ENCODE assay signal across 18 cellular contexts in genomic region chr21:27480841-27481261, GRCh38.
DNase-seq lines count a peak whose midpoint lies in the region; ATAC-seq, FAIRE-seq and TF ChIP-seq lines count a peak whose summit lies in the region.
"Had no signal": no experiment of that assay in that cellular context is flagged by ENCODE, and none has a peak within 500 bp of the region (broad histone marks: within the 10 kb centered on the region; RNA-seq: fewer than 3 reads in every experiment).

No MANE protein-coding gene starts in this region.

- H3K36me3 ChIP-seq in SK-N-SH (replicated peaks in 1 of 2; ENCODE audit: control insufficient read depth in 1 of 2, insufficient read depth in 2 of 2, low read length in 1 of 2): no peaks in the 10 kb centered on the region
- H3K36me3 ChIP-seq: ascending aorta, pancreas, tibial nerve had no signal

- TF ChIP-seq RAD21 in SK-N-SH (IDR thresholded peaks at IDR 0.05; ENCODE audit: low read length): no peak

- TF ChIP-seq CTCF in SK-N-SH (IDR thresholded peaks at IDR 0.05) (no peak), fibroblast of pulmonary artery (IDR thresholded peaks at IDR 0.05; ENCODE audit: low read length, missing control alignments) (no peak), D721Med (IDR thresholded peaks at IDR 0.05; ENCODE audit: insufficient read depth, missing control alignments) (no peak)

- no peaks in the 10 kb centered on the region; a peak in 1 of 4 replicates for H3K4me1 ChIP-seq in SK-N-SH (ENCODE audit: control insufficient read depth in 1 of 2, insufficient read depth in 2 of 2, low read depth in 1 of 2, low read length in 1 of 2)
- H3K4me1 ChIP-seq: ascending aorta had no signal

- POLR2A ChIA-PET in SK-N-SH (lab: Yijun Ruan, JAX): no interaction called here

- H4K20me1 ChIP-seq in SK-N-SH (ENCODE audit: insufficient read depth): no peaks in the 10 kb centered on the region

- TF ChIP-seq EP300 in SK-N-SH (IDR thresholded peaks at IDR 0.05; ENCODE audit: borderline replicate concordance in 1 of 2, low read depth in 1 of 2, low read length in 1 of 2): no peak

- CTCF ChIA-PET in SK-N-SH (lab: Yijun Ruan, JAX): no interaction called here

- H3K27me3 ChIP-seq in SK-N-SH (ENCODE audit: insufficient read depth): no peaks in the 10 kb centered on the region
- H3K27me3 ChIP-seq: ascending aorta, pancreas, tibial nerve had no signal

- no peak overlapping the region for H3K4me2 ChIP-seq in SK-N-SH

- no peak overlapping the region for H3K4me3 ChIP-seq in SK-N-SH (ENCODE audit: low read depth in 2 of 2, low read length in 1 of 2)
- H3K4me3 ChIP-seq in fibroblast of pulmonary artery (replicated peaks; ENCODE audit: low read depth, low read length): no peak overlapping the region
- H3K4me3 ChIP-seq: ascending aorta, pancreas, tibial nerve had no signal

- no peaks in the 10 kb centered on the region for H3K9me2 ChIP-seq in SK-N-SH

- H3K9me3 ChIP-seq in SK-N-SH: no peaks in the 10 kb centered on the region
- H3K9me3 ChIP-seq: ascending aorta, pancreas, tibial nerve had no signal

- H3F3A ChIP-seq in SK-N-SH (replicated peaks; ENCODE audit: insufficient read depth): no peaks in the 10 kb centered on the region

- 0 out of 2 replicates have a peak overlapping the region, but pooled peaks have one; percentile 32 for H2AFZ ChIP-seq in SK-N-SH (ENCODE audit: low read depth)

- no peak for ATAC-seq in SK-N-SH treated with all-trans-retinoic acid at 6 μM for 48 hours
- ATAC-seq in HG03196 (IDR thresholded peaks at IDR 0.05; ENCODE audit: unreplicated experiment): no peak
- ATAC-seq: activated T-cell treated with anti-CD3 and anti-CD28 coated beads, Interleukin-2, amount 50 U/mL, for 72 hours; pancreas had no signal

- H3K79me2 ChIP-seq in SK-N-SH (ENCODE audit: insufficient read depth): no peaks in the 10 kb centered on the region

- DNase-seq in SK-N-SH (no peak), SW480 (ENCODE audit: low spot score) (peak; percentile 91), fibroblast of pulmonary artery (ENCODE audit: low read depth) (peak; percentile 51), urothelium cell line (ENCODE audit: low spot score) (peak; percentile 51), retina (no peak), D721Med (ENCODE audit: insufficient read length, low spot score) (no peak)
- DNase-seq: activated CD4-positive, CD25-positive, alpha-beta regulatory T cell treated with anti-CD3 and anti-CD28 coated beads, Interleukin-2, amount 50 U/mL, for 72 hours; activated T-cell treated with anti-CD3 and anti-CD28 coated beads, Interleukin-2, amount 50 U/mL, for 72 hours; mesendoderm; NCI-H2171 treated with DMSO at 0.1 percent for 48 hours; pancreas; stimulated activated CD4-positive, alpha-beta T cell treated with anti-CD3 and anti-CD28 coated beads, Interleukin-15, amount 100 ng/mL, for 24 hours; SW 1271 had no signal

- WGBS in SK-N-SH (ENCODE audit: low lambda C conversion rate): 87% methylated on average over 2 of the region's 2 CpGs

- H3K27ac ChIP-seq in SK-N-SH (ENCODE audit: low read depth in 2 of 2, low read length in 1 of 2): no peak overlapping the region
- H3K27ac ChIP-seq: ascending aorta, pancreas, tibial nerve had no signal

- no peak overlapping the region for H3K9ac ChIP-seq in SK-N-SH

- FAIRE-seq in urothelium cell line (lab: Jason Lieb, UNC): no peak
- FAIRE-seq in D721Med (lab: Jason Lieb, UNC): no peak
- FAIRE-seq: A204.1, pancreas had no signal

TF ChIP-seq in SK-N-SH, 30 proteins besides CTCF, POLR2A, EP300 and RAD21:
- TF ChIP-seq MXI1 (IDR thresholded peaks at IDR 0.05; ENCODE audit: low read depth, low read length) (no peak), NRF1 (IDR thresholded peaks at IDR 0.05; ENCODE audit: low read depth, low read length) (no peak), FOSL2 (IDR thresholded peaks at IDR 0.05; ENCODE audit: borderline replicate concordance, low read depth) (no peak)
- TF ChIP-seq, protein P1, sequence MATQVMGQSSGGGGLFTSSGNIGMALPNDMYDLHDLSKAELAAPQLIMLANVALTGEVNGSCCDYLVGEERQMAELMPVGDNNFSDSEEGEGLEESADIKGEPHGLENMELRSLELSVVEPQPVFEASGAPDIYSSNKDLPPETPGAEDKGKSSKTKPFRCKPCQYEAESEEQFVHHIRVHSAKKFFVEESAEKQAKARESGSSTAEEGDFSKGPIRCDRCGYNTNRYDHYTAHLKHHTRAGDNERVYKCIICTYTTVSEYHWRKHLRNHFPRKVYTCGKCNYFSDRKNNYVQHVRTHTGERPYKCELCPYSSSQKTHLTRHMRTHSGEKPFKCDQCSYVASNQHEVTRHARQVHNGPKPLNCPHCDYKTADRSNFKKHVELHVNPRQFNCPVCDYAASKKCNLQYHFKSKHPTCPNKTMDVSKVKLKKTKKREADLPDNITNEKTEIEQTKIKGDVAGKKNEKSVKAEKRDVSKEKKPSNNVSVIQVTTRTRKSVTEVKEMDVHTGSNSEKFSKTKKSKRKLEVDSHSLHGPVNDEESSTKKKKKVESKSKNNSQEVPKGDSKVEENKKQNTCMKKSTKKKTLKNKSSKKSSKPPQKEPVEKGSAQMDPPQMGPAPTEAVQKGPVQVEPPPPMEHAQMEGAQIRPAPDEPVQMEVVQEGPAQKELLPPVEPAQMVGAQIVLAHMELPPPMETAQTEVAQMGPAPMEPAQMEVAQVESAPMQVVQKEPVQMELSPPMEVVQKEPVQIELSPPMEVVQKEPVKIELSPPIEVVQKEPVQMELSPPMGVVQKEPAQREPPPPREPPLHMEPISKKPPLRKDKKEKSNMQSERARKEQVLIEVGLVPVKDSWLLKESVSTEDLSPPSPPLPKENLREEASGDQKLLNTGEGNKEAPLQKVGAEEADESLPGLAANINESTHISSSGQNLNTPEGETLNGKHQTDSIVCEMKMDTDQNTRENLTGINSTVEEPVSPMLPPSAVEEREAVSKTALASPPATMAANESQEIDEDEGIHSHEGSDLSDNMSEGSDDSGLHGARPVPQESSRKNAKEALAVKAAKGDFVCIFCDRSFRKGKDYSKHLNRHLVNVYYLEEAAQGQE (IDR thresholded peaks at IDR 0.05; ENCODE audit: low read depth, low read length): no peak

TF ChIP-seq in SK-N-SH treated with all-trans-retinoic acid at 6 μM for 48 hours, 23 proteins besides CTCF, POLR2A, EP300 and RAD21:
- TF ChIP-seq GLIS3 (CRISPR knock-in tag; IDR thresholded peaks at IDR 0.05) (no peak), ISL1 (CRISPR knock-in tag; IDR thresholded peaks at IDR 0.05) (no peak), CSRNP3 (CRISPR knock-in tag; IDR thresholded peaks at IDR 0.05) (no peak), OSR1 (CRISPR knock-in tag; IDR thresholded peaks at IDR 0.05) (no peak)
- TF ChIP-seq, protein P2, sequence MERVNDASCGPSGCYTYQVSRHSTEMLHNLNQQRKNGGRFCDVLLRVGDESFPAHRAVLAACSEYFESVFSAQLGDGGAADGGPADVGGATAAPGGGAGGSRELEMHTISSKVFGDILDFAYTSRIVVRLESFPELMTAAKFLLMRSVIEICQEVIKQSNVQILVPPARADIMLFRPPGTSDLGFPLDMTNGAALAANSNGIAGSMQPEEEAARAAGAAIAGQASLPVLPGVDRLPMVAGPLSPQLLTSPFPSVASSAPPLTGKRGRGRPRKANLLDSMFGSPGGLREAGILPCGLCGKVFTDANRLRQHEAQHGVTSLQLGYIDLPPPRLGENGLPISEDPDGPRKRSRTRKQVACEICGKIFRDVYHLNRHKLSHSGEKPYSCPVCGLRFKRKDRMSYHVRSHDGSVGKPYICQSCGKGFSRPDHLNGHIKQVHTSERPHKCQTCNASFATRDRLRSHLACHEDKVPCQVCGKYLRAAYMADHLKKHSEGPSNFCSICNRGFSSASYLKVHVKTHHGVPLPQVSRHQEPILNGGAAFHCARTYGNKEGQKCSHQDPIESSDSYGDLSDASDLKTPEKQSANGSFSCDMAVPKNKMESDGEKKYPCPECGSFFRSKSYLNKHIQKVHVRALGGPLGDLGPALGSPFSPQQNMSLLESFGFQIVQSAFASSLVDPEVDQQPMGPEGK (CRISPR knock-in tag; IDR thresholded peaks at IDR 0.05; ENCODE audit: borderline replicate concordance): no peak

Comparison
In these comparisons a context has a peak if more than half of its experiments do, and no peak if none do; other contexts are left out.
1. DNase-seq: peak in SW480 (single experiment), fibroblast of pulmonary artery (single experiment) and urothelium cell line (single experiment); none in SK-N-SH (single experiment), retina (single experiment) and D721Med (single experiment).